1 cellular context compared by ENCODE assay signal in genomic region chr18:45761512-45762114, GRCh38.
TF ChIP-seq lines count a peak whose summit lies in the region.

No MANE protein-coding gene starts in this region.

TF ChIP-seq in K562, 482 proteins besides CTCF, POLR2A, EP300 and RAD21 (continued from another document and continues in another):
- no peak for TF ChIP-seq AFF1 (IDR thresholded peaks at IDR 0.05; ENCODE audit: low read depth in 1 of 2, partially characterized antibody in 2 of 2)
- TF ChIP-seq CBX3 (IDR thresholded peaks at IDR 0.05; ENCODE audit: borderline replicate concordance in 1 of 2, low read length in 2 of 2): no peak
- no peak for TF ChIP-seq SREBF2 (CRISPR knock-in tag; IDR thresholded peaks at IDR 0.05)
- TF ChIP-seq GABPA (tag; conservative IDR thresholded peaks at IDR 0.05; ENCODE audit: low read depth): no peak
- TF ChIP-seq ZNF609 (CRISPR knock-in tag; IDR thresholded peaks at IDR 0.05; ENCODE audit: borderline replicate concordance): no peak
- TF ChIP-seq HMG20A (CRISPR knock-in tag; conservative IDR thresholded peaks at IDR 0.05): no peak
- TF ChIP-seq ARID4B (CRISPR knock-in tag; IDR thresholded peaks at IDR 0.05): no peak
- no peak for TF ChIP-seq PRDM10 (IDR thresholded peaks at IDR 0.05; ENCODE audit: partially characterized antibody)
- no peak for TF ChIP-seq ZNF197 (CRISPR knock-in tag; IDR thresholded peaks at IDR 0.05; ENCODE audit: low read depth)
- no peak for TF ChIP-seq CEBPZ (IDR thresholded peaks at IDR 0.05; ENCODE audit: borderline replicate concordance, low read depth, low read length)
- TF ChIP-seq ZNF583 (CRISPR knock-in tag; IDR thresholded peaks at IDR 0.05): no peak
- TF ChIP-seq VEZF1 (CRISPR knock-in tag; IDR thresholded peaks at IDR 0.05): no peak
- TF ChIP-seq TAL1 (IDR thresholded peaks at IDR 0.05): peak; percentile 71
- TF ChIP-seq RFX5 (IDR thresholded peaks at IDR 0.05; ENCODE audit: low read depth, low read length): no peak
- TF ChIP-seq ZNF239 (CRISPR knock-in tag; IDR thresholded peaks at IDR 0.05): no peak
- no peak for TF ChIP-seq STAT6 (CRISPR knock-in tag; IDR thresholded peaks at IDR 0.05)
- TF ChIP-seq PRPF4 (IDR thresholded peaks at IDR 0.05; ENCODE audit: insufficient read depth, low read depth, low read length, poor library complexity, severe bottlenecking): no peak
- TF ChIP-seq SMAD2 (IDR thresholded peaks at IDR 0.05; ENCODE audit: low read depth, low read length): no peak
- peak; percentile 55; the same call in 1 of the 2 replicates for TF ChIP-seq MTA2 (IDR thresholded peaks at IDR 0.05; ENCODE audit: low read depth)
- no peak for TF ChIP-seq MXD1 (CRISPR knock-in tag; IDR thresholded peaks at IDR 0.05; ENCODE audit: borderline replicate concordance, poor library complexity, severe bottlenecking)
